16 cellular contexts compared by ENCODE assay signal in the genomic region with DNA sequence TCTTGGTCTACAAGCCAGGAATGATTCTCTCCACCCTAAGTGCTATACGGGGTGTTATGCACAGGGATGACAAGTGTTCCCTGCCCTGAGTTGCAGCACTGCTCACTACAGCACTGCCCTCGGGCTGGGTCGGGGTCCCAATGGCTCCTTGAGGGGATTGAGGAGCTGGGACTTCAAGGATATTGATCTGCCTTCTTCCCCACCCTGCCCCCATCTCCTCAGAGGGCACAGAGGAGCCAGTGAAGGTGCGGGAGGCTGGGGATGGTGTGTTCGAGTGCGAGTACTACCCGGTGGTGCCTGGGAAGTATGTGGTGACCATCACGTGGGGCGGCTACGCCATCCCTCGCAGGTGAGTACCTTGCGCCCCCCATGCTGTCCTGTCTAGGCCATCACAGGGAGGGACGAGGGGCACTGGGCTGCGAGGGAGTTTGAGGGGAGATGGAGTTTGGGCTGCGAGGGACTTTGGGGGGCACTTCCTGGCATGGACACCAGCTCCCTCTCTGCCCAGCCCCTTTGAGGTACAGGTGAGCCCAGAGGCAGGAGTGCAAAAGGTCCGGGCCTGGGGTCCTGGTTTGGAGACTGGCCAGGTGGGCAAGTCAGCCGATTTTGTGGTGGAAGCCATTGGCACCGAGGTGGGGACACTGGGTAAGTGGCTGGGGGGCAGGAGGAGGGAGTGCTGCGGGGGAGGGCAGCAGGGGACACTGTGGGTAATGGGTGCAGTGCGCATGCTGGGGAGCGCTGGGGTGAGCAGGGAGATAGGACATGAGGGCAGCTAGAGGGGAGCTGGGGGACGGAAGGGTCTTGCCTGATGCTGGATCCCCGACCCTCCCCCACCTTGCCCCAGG. TPM values are rescaled to one million over a fixed set of nuclear protein-coding genes. Genes with fewer than 3 reads are reported as not detected.
"Had no signal": no experiment of that assay in that cellular context is flagged by ENCODE, and none has a peak within 500 bp of the region (broad histone marks: within the 10 kb centered on the region; RNA-seq: fewer than 3 reads in every experiment).

No MANE protein-coding gene starts in this region.

- H3K9me3 Mint-ChIP-seq: activated CD4-positive, alpha-beta memory T cell treated with anti-CD3 and anti-CD28 coated beads for 36 hours; activated naive CD4-positive, alpha-beta T cell treated with anti-CD3 and anti-CD28 coated beads, Interleukin-2, amount 10 ng/mL, durations not matched to agents 7 days and 5 days; activated T-cell treated with anti-CD3 and anti-CD28 coated beads, Interleukin-2, amount 50 U/mL, for 24 hours; effector memory CD8-positive, alpha-beta T cell; type B pancreatic cell had no signal

- H3K4me3 ChIP-seq: hepatocyte, pancreas, suprapubic skin had no signal

- H3K27me3 Mint-ChIP-seq: activated CD4-positive, alpha-beta memory T cell treated with anti-CD3 and anti-CD28 coated beads for 36 hours; activated CD4-positive, alpha-beta T cell treated with anti-CD3 and anti-CD28 coated beads for 36 hours; activated CD8-positive, alpha-beta memory T cell treated with anti-CD3 and anti-CD28 coated beads, Interleukin-2, amount 10 ng/mL, durations not matched to agents 7 days and 5 days; activated naive CD4-positive, alpha-beta T cell treated with anti-CD3 and anti-CD28 coated beads, Interleukin-2, amount 10 ng/mL, durations not matched to agents 7 days and 5 days; activated T-cell treated with anti-CD3 and anti-CD28 coated beads, Interleukin-2, amount 50 U/mL, for 24 hours; type B pancreatic cell had no signal

- DNase-seq: activated CD4-positive, alpha-beta memory T cell treated with anti-CD3 and anti-CD28 coated beads for 36 hours; activated CD4-positive, alpha-beta T cell treated with anti-CD3 and anti-CD28 coated beads for 36 hours; activated CD8-positive, alpha-beta memory T cell treated with anti-CD3 and anti-CD28 coated beads, Interleukin-2, amount 10 ng/mL, durations not matched to agents 7 days and 5 days; activated naive CD4-positive, alpha-beta T cell treated with anti-CD3 and anti-CD28 coated beads, Interleukin-2, amount 10 ng/mL, durations not matched to agents 7 days and 5 days; activated T-cell treated with anti-CD3 and anti-CD28 coated beads, Interleukin-2, amount 50 U/mL, for 24 hours; dermis blood vessel endothelial cell; effector memory CD8-positive, alpha-beta T cell; small intestine; stimulated activated CD4-positive, alpha-beta T cell treated with anti-CD3 and anti-CD28 coated beads, Interleukin-4, amount 100 ng/mL, for 4 hours; stimulated activated CD8-positive, alpha-beta memory T cell treated with anti-CD3 and anti-CD28 coated beads, Interleukin-4, amount 100 ng/mL, for 48 hours; stimulated activated naive CD4-positive, alpha-beta T cell treated with Interleukin-2 at 50 U/mL for 16 hours; WERI-Rb-1 had no signal

- H3K4me1 ChIP-seq: pancreas had no signal

- H3K4me1 Mint-ChIP-seq: activated CD4-positive, alpha-beta T cell treated with anti-CD3 and anti-CD28 coated beads for 36 hours; activated naive CD4-positive, alpha-beta T cell treated with anti-CD3 and anti-CD28 coated beads, Interleukin-2, amount 10 ng/mL, durations not matched to agents 7 days and 5 days had no signal

- H3K9me3 ChIP-seq: pancreas, suprapubic skin had no signal

- H3K36me3 Mint-ChIP-seq: activated CD4-positive, alpha-beta memory T cell treated with anti-CD3 and anti-CD28 coated beads for 36 hours; activated CD8-positive, alpha-beta memory T cell treated with anti-CD3 and anti-CD28 coated beads, Interleukin-2, amount 10 ng/mL, durations not matched to agents 7 days and 5 days; activated naive CD4-positive, alpha-beta T cell treated with anti-CD3 and anti-CD28 coated beads, Interleukin-2, amount 10 ng/mL, durations not matched to agents 7 days and 5 days; type B pancreatic cell had no signal

- H3K36me3 ChIP-seq: pancreas, WERI-Rb-1 had no signal

- H3K79me2 ChIP-seq: hepatocyte had no signal

- H2AFZ ChIP-seq: hepatocyte had no signal

- H3K4me2 ChIP-seq: hepatocyte had no signal

- ATAC-seq: activated CD4-positive, alpha-beta T cell treated with anti-CD3 and anti-CD28 coated beads for 36 hours; activated CD8-positive, alpha-beta memory T cell treated with anti-CD3 and anti-CD28 coated beads, Interleukin-2, amount 10 ng/mL, durations not matched to agents 7 days and 5 days; pancreas had no signal

- H3K27ac Mint-ChIP-seq: activated CD4-positive, alpha-beta memory T cell treated with anti-CD3 and anti-CD28 coated beads for 36 hours; activated CD4-positive, alpha-beta T cell treated with anti-CD3 and anti-CD28 coated beads for 36 hours; activated CD8-positive, alpha-beta memory T cell treated with anti-CD3 and anti-CD28 coated beads, Interleukin-2, amount 10 ng/mL, durations not matched to agents 7 days and 5 days; activated naive CD4-positive, alpha-beta T cell treated with anti-CD3 and anti-CD28 coated beads, Interleukin-2, amount 10 ng/mL, durations not matched to agents 7 days and 5 days; activated T-cell treated with anti-CD3 and anti-CD28 coated beads, Interleukin-2, amount 50 U/mL, for 24 hours; effector memory CD8-positive, alpha-beta T cell; type B pancreatic cell had no signal

- H3K27ac ChIP-seq: hepatocyte, pancreas, suprapubic skin, WERI-Rb-1 had no signal

- H3K27me3 ChIP-seq: hepatocyte, pancreas, suprapubic skin had no signal

- H3K4me3 Mint-ChIP-seq: activated CD4-positive, alpha-beta memory T cell treated with anti-CD3 and anti-CD28 coated beads for 36 hours; activated CD4-positive, alpha-beta T cell treated with anti-CD3 and anti-CD28 coated beads for 36 hours; activated CD8-positive, alpha-beta memory T cell treated with anti-CD3 and anti-CD28 coated beads, Interleukin-2, amount 10 ng/mL, durations not matched to agents 7 days and 5 days; activated naive CD4-positive, alpha-beta T cell treated with anti-CD3 and anti-CD28 coated beads, Interleukin-2, amount 10 ng/mL, durations not matched to agents 7 days and 5 days; activated T-cell treated with anti-CD3 and anti-CD28 coated beads, Interleukin-2, amount 50 U/mL, for 24 hours; effector memory CD8-positive, alpha-beta T cell; type B pancreatic cell had no signal

RNA-seq across cellular contexts. Expression of a gene that starts 10.3 kb away (rescaled TPM):
- total RNA-seq: activated CD8-positive, alpha-beta memory T cell treated with anti-CD3 and anti-CD28 coated beads, Interleukin-2, amount 10 ng/mL, durations not matched to agents 7 days and 5 days had no signal
